2 cellular contexts compared by ENCODE assay signal in genomic region chr19:10643166-10643967, GRCh38.
TF ChIP-seq lines count a peak whose summit lies in the region.

No MANE protein-coding gene starts in this region.

TF ChIP-seq in SK-N-SH, 30 proteins besides CTCF, POLR2A, EP300 and RAD21 (continued from another document):
- no peak for TF ChIP-seq MAX (IDR thresholded peaks at IDR 0.05; ENCODE audit: low read depth)
- TF ChIP-seq MXI1 (IDR thresholded peaks at IDR 0.05; ENCODE audit: low read depth, low read length) = no peak
- TF ChIP-seq EZH2phosphoT487 (IDR thresholded peaks at IDR 0.05; ENCODE audit: borderline replicate concordance, low read depth) = no peak
- TF ChIP-seq CHD2 (IDR thresholded peaks at IDR 0.05; ENCODE audit: low read length, partially characterized antibody) = no peak
TF ChIP-seq in SK-N-SH: peak in this region for 0.

TF ChIP-seq in SK-N-SH treated with all-trans-retinoic acid at 6 μM for 48 hours, 23 proteins besides CTCF, POLR2A, EP300 and RAD21 (continued from another document):
- TF ChIP-seq TSHZ2 (CRISPR knock-in tag; IDR thresholded peaks at IDR 0.05) = no peak
- no peak for TF ChIP-seq ZNF70 (CRISPR knock-in tag; IDR thresholded peaks at IDR 0.05)
- no peak for TF ChIP-seq ZFP3 (CRISPR knock-in tag; IDR thresholded peaks at IDR 0.05)
- TF ChIP-seq ZNF565 (CRISPR knock-in tag; conservative IDR thresholded peaks at IDR 0.05; ENCODE audit: low read depth) = no peak
- no peak for TF ChIP-seq PPARA (CRISPR knock-in tag; IDR thresholded peaks at IDR 0.05; ENCODE audit: borderline replicate concordance)
- no peak for TF ChIP-seq ARNTL (CRISPR knock-in tag; IDR thresholded peaks at IDR 0.05; ENCODE audit: borderline replicate concordance, low read depth)
- TF ChIP-seq CREB5 (CRISPR knock-in tag; IDR thresholded peaks at IDR 0.05; ENCODE audit: low read depth) = no peak
- TF ChIP-seq GLIS3 (CRISPR knock-in tag; IDR thresholded peaks at IDR 0.05) = no peak
- no peak for TF ChIP-seq PATZ1 (CRISPR knock-in tag; IDR thresholded peaks at IDR 0.05; ENCODE audit: borderline replicate concordance)
- no peak for TF ChIP-seq CSRNP3 (CRISPR knock-in tag; IDR thresholded peaks at IDR 0.05)
- no peak for TF ChIP-seq ESRRG (CRISPR knock-in tag; IDR thresholded peaks at IDR 0.05)
- TF ChIP-seq CSDC2 (CRISPR knock-in tag; IDR thresholded peaks at IDR 0.05) = no peak
- no peak for TF ChIP-seq BACH2 (CRISPR knock-in tag; IDR thresholded peaks at IDR 0.05; ENCODE audit: borderline replicate concordance)
